In the genomic region with DNA sequence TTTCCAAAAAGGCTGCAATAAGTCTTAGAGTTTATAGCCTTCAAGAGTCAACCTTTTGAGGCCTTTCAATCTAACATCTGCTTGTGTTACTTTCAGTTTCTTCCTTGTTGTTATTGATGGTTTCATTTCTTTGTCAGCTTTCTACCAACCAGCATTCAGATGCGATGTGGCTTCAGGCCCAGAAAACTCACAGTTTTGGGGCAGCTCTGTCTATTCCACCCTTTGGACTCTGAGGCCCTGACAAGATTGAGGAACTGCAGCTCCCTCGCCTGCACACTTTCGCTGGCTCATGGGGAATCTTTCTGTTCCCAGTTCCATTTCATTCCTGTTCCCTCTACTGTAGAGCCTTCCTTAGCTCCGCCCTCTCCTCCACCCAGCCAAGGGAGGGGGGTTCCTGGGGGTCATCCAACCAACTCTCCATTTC, we compare ENCODE assay signal across 13 cellular contexts. TPM values are rescaled to one million over a fixed set of nuclear protein-coding genes. Genes with fewer than 3 reads are reported as not detected.
DNase-seq lines count a peak whose midpoint lies in the region; ATAC-seq and TF ChIP-seq lines count a peak whose summit lies in the region.
"Had no signal": no experiment of that assay in that cellular context is flagged by ENCODE, and none has a peak within 500 bp of the region (broad histone marks: within the 10 kb centered on the region; RNA-seq: fewer than 3 reads in every experiment).

No MANE protein-coding gene starts in this region.

- H3K27ac ChIP-seq in PC-9: no peak overlapping the region
- H3K27ac ChIP-seq: 22Rv1, neutrophil had no signal

- H3K27ac Mint-ChIP-seq in natural killer cell (peak overlapping the region; percentile 79 to 81), CD14-positive monocyte (peak overlapping the region in 2 of 7 donors; percentile 10 to 54)
- H3K27ac Mint-ChIP-seq: brain had no signal

- H3K4me1 Mint-ChIP-seq in natural killer cell (peaks cover 9 to 28% of the 10 kb centered on the region in 2 donors), CD14-positive monocyte (peaks cover 9% of the 10 kb centered on the region)

- no peaks in the 10 kb centered on the region; the same call in 1 of the 2 replicates for H3K4me1 ChIP-seq in PC-9 (replicated peaks; ENCODE audit: insufficient read depth)

- CTCF ChIA-PET in PC-9 (lab: Charles Lee): interaction anchor here (0.6 kb wide), 1 partner anchor 16 kb away, joined by 6 read pairs; no protein-coding TSS in a partner anchor

- H3K27me3 ChIP-seq in PC-9 (ENCODE audit: insufficient read depth, low read depth): no peaks in the 10 kb centered on the region

- TF ChIP-seq CTCF in natural killer cell (IDR thresholded peaks at IDR 0.05) (no peak), PC-9 (conservative IDR thresholded peaks at IDR 0.05) (no peak), CD14-positive monocyte (IDR thresholded peaks at IDR 0.05) (no peak)

- POLR2A ChIA-PET in PC-9 (lab: Charles Lee; ENCODE audit: unreplicated experiment): no interaction called here

- H4K20me1 ChIP-seq in PC-9 (ENCODE audit: insufficient read depth): no peaks in the 10 kb centered on the region

- H3K9me2 ChIP-seq in PC-9 (ENCODE audit: insufficient read depth): no peaks in the 10 kb centered on the region

- H3K4me3 ChIP-seq in PC-9: no peak overlapping the region

- ATAC-seq in GM21825 (IDR thresholded peaks at IDR 0.05; ENCODE audit: unreplicated experiment): peak; percentile 80
- peak; percentile 65 for ATAC-seq in HG03558 (IDR thresholded peaks at IDR 0.05; ENCODE audit: extremely low read depth, unreplicated experiment)
- peak; percentile 80 to 84 (median 82) for ATAC-seq in natural killer cell

- intact Hi-C loops in natural killer cell (cut with micrococcal nuclease) (no loop called here), PC-9 (cut with micrococcal nuclease; ENCODE audit: unreplicated experiment) (no loop called here), CD14-positive monocyte (cut with micrococcal nuclease) (no loop called here)

- DNase-seq in NOMO-1 (lab: John Stamatoyannopoulos, UW; ENCODE audit: unreplicated experiment in 2 of 2) (peak; percentile 19 to 20), NOMO-1 treated with dmso at 0.1 percent for 144 hours (lab: John Stamatoyannopoulos, UW; ENCODE audit: unreplicated experiment) (no peak), natural killer cell (no peak), PC-9 (no peak), HuH-7.5 (ENCODE audit: low spot score) (no peak), CD14-positive monocyte (ENCODE audit: low spot score) (no peak)
- DNase-seq: activated CD8-positive, alpha-beta memory T cell treated with anti-CD3 and anti-CD28 coated beads, Interleukin-2, amount 50 U/mL, for 4 hours; EL had no signal

- peaks cover 0 to 5% of the 10 kb centered on the region in 2 donors for H3K27me3 Mint-ChIP-seq in natural killer cell (ENCODE audit: low read depth in 2 of 2)
- peaks cover 1 to 5% (median 5%) of the 10 kb centered on the region in 3 donors for H3K27me3 Mint-ChIP-seq in CD14-positive monocyte (ENCODE audit: low read depth in 3 of 3)

- H3K4me3 Mint-ChIP-seq in natural killer cell (no peak overlapping the region), CD14-positive monocyte (peak overlapping the region in 1 of 2 donors; percentile 59)
- H3K4me3 Mint-ChIP-seq: brain had no signal

- H3K9me3 Mint-ChIP-seq in natural killer cell: no peaks in the 10 kb centered on the region
- H3K9me3 Mint-ChIP-seq in CD14-positive monocyte: peaks cover 0 to 2% (median 0%) of the 10 kb centered on the region in 7 donors

- H3K9me3 ChIP-seq in PC-9 (ENCODE audit: insufficient read depth, low read depth): no peaks in the 10 kb centered on the region
- H3K9me3 ChIP-seq: neutrophil had no signal

- no peak overlapping the region for H3K4me2 ChIP-seq in PC-9

- H3K36me3 Mint-ChIP-seq in natural killer cell (no peaks in the 10 kb centered on the region), CD14-positive monocyte (no peaks in the 10 kb centered on the region)
- H3K36me3 Mint-ChIP-seq: brain had no signal

- H3K36me3 ChIP-seq in PC-9 (ENCODE audit: low read depth): no peaks in the 10 kb centered on the region
- H3K36me3 ChIP-seq: neutrophil had no signal

- peaks cover 5% of the 10 kb centered on the region; the same call in 1 of the 2 replicates for H3F3A ChIP-seq in PC-9 (ENCODE audit: insufficient read depth, low read depth)

- BruUV-seq in PC-9 (replicated peaks; lab: Mats Ljungman, UMichigan): no TSS peak

- H2AFZ ChIP-seq in PC-9: no peak overlapping the region

- H3K79me2 ChIP-seq in PC-9 (ENCODE audit: low read depth): no peaks in the 10 kb centered on the region

RNA-seq across cellular contexts. Expression of gene WHRN, which starts 13.3 kb away (rescaled TPM):
- total RNA-seq in natural killer cell (10 to 100 TPM; 29.8 to 90.6 (median 36.8) TPM), PC-9 (2021) (19.8 and 21.9 TPM in 2 replicates)
- polyA plus RNA-seq in CD14-positive monocyte: under 1 TPM; 0.13 to 0.30 TPM

Comparison
In these comparisons a context has a peak if more than half of its experiments do, and no peak if none do; other contexts are left out.
1. DNase-seq: peak in NOMO-1 (2 of 2); none in NOMO-1 treated with dmso at 0.1 percent for 144 hours (single experiment), natural killer cell (single experiment), PC-9 (0 of 2), HuH-7.5 (single experiment) and CD14-positive monocyte (single experiment).
2. Peak in every context shown above with its lines, with median percentiles within 50 percentile points of each other: ATAC-seq.